ENCODE assay signal across 8 cellular contexts in genomic region chr10:62038609-62039190, GRCh38.
DNase-seq lines count a peak whose midpoint lies in the region; TF ChIP-seq lines count a peak whose summit lies in the region.

No MANE protein-coding gene starts in this region.

- no peaks in the 10 kb centered on the region for H3K9me3 Mint-ChIP-seq in T-helper 2 cell treated with Interferon-gamma antibody and Interleukin-4, amounts not matched to agents 5 μg/mL and 100 μg/mL, for 36 hours

- no peaks in the 10 kb centered on the region for H3K9me2 ChIP-seq in DOHH2 (replicated peaks; ENCODE audit: control insufficient read depth, low read length)

- DNase-seq in HAP-1 (ENCODE audit: low spot score in 2 of 2), result peak; percentile 81 to 83
- DNase-seq in NCI-H1105 treated with DMSO at 0.1 percent for 48 hours (lab: John Stamatoyannopoulos, UW), result peak; percentile 53
- peak; percentile 67 for DNase-seq in T-helper 2 cell treated with Interferon-gamma antibody and Interleukin-4, amounts not matched to agents 5 μg/mL and 100 μg/mL, for 36 hours (ENCODE audit: low spot score)
- DNase-seq in astrocyte of the spinal cord (ENCODE audit: low read depth, low spot score), result peak; percentile 81
- peak; percentile 60 to 89 for DNase-seq in hippocampal formation (lab: John Stamatoyannopoulos, UW)
- no peak for DNase-seq in HuH-7.5 (ENCODE audit: low spot score)

- H3K27ac ChIP-seq in DOHH2 (ENCODE audit: low read depth, low read length) (peak overlapping the region; percentile 63), skeletal muscle tissue (ENCODE audit: low read depth, low read length) (no peak overlapping the region)

- peak overlapping the region; percentile 62 for H3K27ac Mint-ChIP-seq in T-helper 2 cell treated with Interferon-gamma antibody and Interleukin-4, amounts not matched to agents 5 μg/mL and 100 μg/mL, for 36 hours

- no peaks in the 10 kb centered on the region for H4K20me1 ChIP-seq in DOHH2 (ENCODE audit: control insufficient read depth, insufficient read depth, low read depth, low read length)

- H3K36me3 Mint-ChIP-seq in T-helper 2 cell treated with Interferon-gamma antibody and Interleukin-4, amounts not matched to agents 5 μg/mL and 100 μg/mL, for 36 hours (ENCODE audit: low read depth), result peaks cover 18% of the 10 kb centered on the region

- H3K4me2 ChIP-seq in DOHH2 (ENCODE audit: low read length), result peak overlapping the region; percentile 67

- H3K9ac ChIP-seq in skeletal muscle tissue (ENCODE audit: low read depth in 1 of 3, low read length in 3 of 3), result peak overlapping the region in 2 of 3 donors; percentile 23 to 28

- H3K9me3 ChIP-seq in DOHH2 (ENCODE audit: control insufficient read depth, insufficient read depth, low read length) (no peaks in the 10 kb centered on the region), HAP-1 (no peaks in the 10 kb centered on the region), skeletal muscle tissue (ENCODE audit: control insufficient read depth in 3 of 3, low read length in 3 of 3) (no peaks in the 10 kb centered on the region)

- H3K4me1 ChIP-seq in DOHH2 (ENCODE audit: control insufficient read depth, low read length) (peaks cover 93% of the 10 kb centered on the region), HAP-1 (peaks cover 53% of the 10 kb centered on the region), skeletal muscle tissue (ENCODE audit: control insufficient read depth in 3 of 3, insufficient read depth in 3 of 3, low read length in 3 of 3) (peaks cover 4 to 11% (median 5%) of the 10 kb centered on the region in 3 donors)

- TF ChIP-seq CTCF in DOHH2 (IDR thresholded peaks at IDR 0.05; ENCODE audit: low read depth, low read length, poor library complexity, severe bottlenecking), result peak; percentile 83
- peak; percentile 87 for TF ChIP-seq CTCF in astrocyte of the spinal cord (IDR thresholded peaks at IDR 0.05; ENCODE audit: low read depth, low read length)

- H3K4me3 Mint-ChIP-seq in T-helper 2 cell treated with Interferon-gamma antibody and Interleukin-4, amounts not matched to agents 5 μg/mL and 100 μg/mL, for 36 hours, result peak overlapping the region; percentile 57

- in situ Hi-C loops in HAP-1 (cut with MboI; ENCODE audit: low sequenced_read_pairs), result no loop called here
- in situ Hi-C loops in astrocyte of the spinal cord (cut with HindIII; ENCODE audit: low sequenced_read_pairs), result no loop called here

- peak overlapping the region; percentile 30 for H3K4me3 ChIP-seq in DOHH2 (ENCODE audit: low read length)
- no peak overlapping the region for H3K4me3 ChIP-seq in HAP-1
- H3K4me3 ChIP-seq in astrocyte of the spinal cord (ENCODE audit: low read depth, low read length), result no peak overlapping the region
- H3K4me3 ChIP-seq in skeletal muscle tissue (ENCODE audit: low read length in 3 of 3), result peak overlapping the region; percentile 8 to 64 (median 22)

- H3K27me3 Mint-ChIP-seq in T-helper 2 cell treated with Interferon-gamma antibody and Interleukin-4, amounts not matched to agents 5 μg/mL and 100 μg/mL, for 36 hours (ENCODE audit: low read depth), result no peaks in the 10 kb centered on the region

- H3F3A ChIP-seq in DOHH2 (ENCODE audit: control insufficient read depth, insufficient read depth), result peaks cover 7% of the 10 kb centered on the region; the same call in 1 of the 2 replicates

- peaks cover 59% of the 10 kb centered on the region for H3K4me1 Mint-ChIP-seq in T-helper 2 cell treated with Interferon-gamma antibody and Interleukin-4, amounts not matched to agents 5 μg/mL and 100 μg/mL, for 36 hours (ENCODE audit: low read depth)

- H3K36me3 ChIP-seq in DOHH2 (ENCODE audit: control insufficient read depth, low read length), result no peaks in the 10 kb centered on the region
- no peaks in the 10 kb centered on the region for H3K36me3 ChIP-seq in HAP-1 (replicated peaks)
- H3K36me3 ChIP-seq in skeletal muscle tissue (ENCODE audit: control insufficient read depth in 3 of 3, insufficient read depth in 3 of 3, low read length in 3 of 3), result no peaks in the 10 kb centered on the region

- no peaks in the 10 kb centered on the region for H3K27me3 ChIP-seq in DOHH2 (ENCODE audit: control insufficient read depth, low read length)
- H3K27me3 ChIP-seq in HAP-1 (ENCODE audit: low read depth), result no peaks in the 10 kb centered on the region
- no peaks in the 10 kb centered on the region for H3K27me3 ChIP-seq in skeletal muscle tissue (ENCODE audit: control insufficient read depth in 3 of 3, insufficient read depth in 3 of 3, low read length in 3 of 3)

- H3K79me2 ChIP-seq in DOHH2 (ENCODE audit: control insufficient read depth, low read length), result peaks cover 39% of the 10 kb centered on the region

Comparison
In these comparisons a context has a peak if more than half of its experiments do, and no peak if none do; other contexts are left out.
1. H3K4me3 ChIP-seq: peak in DOHH2 (single experiment) and skeletal muscle tissue (3 of 3); none in HAP-1 (single experiment) and astrocyte of the spinal cord (single experiment).